In the genomic region with DNA sequence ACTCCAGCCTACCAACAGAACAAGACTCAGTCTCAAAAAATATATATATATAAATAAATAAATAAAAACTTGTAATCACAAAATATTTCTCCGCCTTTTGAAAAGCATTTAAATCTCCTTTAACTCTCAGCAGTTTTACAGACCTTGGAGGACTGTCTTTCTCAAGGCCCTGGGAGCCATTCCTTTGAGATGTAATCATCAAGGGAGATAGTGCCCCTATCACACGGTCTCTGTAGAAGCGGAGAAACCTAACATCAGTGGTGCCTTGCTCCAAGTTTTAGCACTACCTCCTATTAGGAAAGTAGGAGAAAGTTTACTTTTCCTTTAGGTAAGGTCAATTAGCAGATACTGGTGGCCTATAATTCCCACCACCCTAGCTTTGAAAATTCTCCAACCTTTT, we compare ENCODE assay signal across 25 cellular contexts.
"Had no signal": no experiment of that assay in that cellular context is flagged by ENCODE, and none has a peak within 500 bp of the region (broad histone marks: within the 10 kb centered on the region; RNA-seq: fewer than 3 reads in every experiment).

No MANE protein-coding gene starts in this region.

- H3K27ac Mint-ChIP-seq: activated CD4-positive, alpha-beta memory T cell treated with anti-CD3 and anti-CD28 coated beads for 36 hours; activated naive CD8-positive, alpha-beta T cell treated with anti-CD3 and anti-CD28 coated beads, Interleukin-2, amount 50 U/mL, for 24 hours; activated T-cell treated with anti-CD3 and anti-CD28 coated beads, Interleukin-2, amount 50 U/mL, for 72 hours; nephron progenitor cell; stimulated activated memory B cell treated with anti-CD40 and anti-IgM and Interleukin-4, amounts not matched to agents 10 μg/mL and 1 μg/mL and 100 μg/mL, for 72 hours; T-helper 17 cell had no signal

- H3K27me3 ChIP-seq: gastroesophageal sphincter, stomach, suprapubic skin, tibial nerve had no signal

- H3K27me3 Mint-ChIP-seq: activated CD4-positive, alpha-beta memory T cell treated with anti-CD3 and anti-CD28 coated beads for 36 hours; activated naive CD8-positive, alpha-beta T cell treated with anti-CD3 and anti-CD28 coated beads, Interleukin-2, amount 50 U/mL, for 24 hours; stimulated activated memory B cell treated with anti-CD40 and anti-IgM and Interleukin-4, amounts not matched to agents 10 μg/mL and 1 μg/mL and 100 μg/mL, for 72 hours; T-helper 17 cell had no signal

- DNase-seq: activated CD4-positive, alpha-beta memory T cell treated with anti-CD3 and anti-CD28 coated beads for 36 hours; activated CD4-positive, alpha-beta T cell treated with anti-CD3 and anti-CD28 coated beads for 4 hours; activated CD4-positive, CD25-positive, alpha-beta regulatory T cell; activated effector memory CD4-positive, alpha-beta T cell treated with Interleukin-2 at 50 U/mL for 16 hours; activated naive CD4-positive, alpha-beta T cell treated with anti-CD3 and anti-CD28 coated beads, Interleukin-2, amount 50 U/mL, for 16 hours; activated naive CD8-positive, alpha-beta T cell treated with anti-CD3 and anti-CD28 coated beads, Interleukin-2, amount 50 U/mL, for 24 hours; activated T-cell treated with anti-CD3 and anti-CD28 coated beads, Interleukin-2, amount 50 U/mL, for 72 hours; aorta; central memory CD4-positive, alpha-beta T cell; effector memory CD4-positive, alpha-beta T cell; head of caudate nucleus; hypothalamus; left cardiac atrium; nephron progenitor cell; nucleus accumbens; stimulated activated CD4-positive, alpha-beta T cell treated with anti-CD3 and anti-CD28 coated beads, Interleukin-15, amount 100 ng/mL, for 24 hours; stomach; T-helper 17 cell had no signal

- H3K4me1 Mint-ChIP-seq: nephron progenitor cell had no signal

- H3K4me1 ChIP-seq: parathyroid adenoma had no signal

- H3K9me3 ChIP-seq: gastroesophageal sphincter, stomach, suprapubic skin, tibial nerve had no signal

- H3K9me3 Mint-ChIP-seq: activated CD4-positive, alpha-beta memory T cell treated with anti-CD3 and anti-CD28 coated beads for 36 hours; activated naive CD8-positive, alpha-beta T cell treated with anti-CD3 and anti-CD28 coated beads, Interleukin-2, amount 50 U/mL, for 24 hours; activated T-cell treated with anti-CD3 and anti-CD28 coated beads, Interleukin-2, amount 50 U/mL, for 72 hours; nephron progenitor cell; stimulated activated memory B cell treated with anti-CD40 and anti-IgM and Interleukin-4, amounts not matched to agents 10 μg/mL and 1 μg/mL and 100 μg/mL, for 72 hours had no signal

- H3K27ac ChIP-seq: parathyroid adenoma, suprapubic skin had no signal

- ATAC-seq: activated naive CD8-positive, alpha-beta T cell treated with anti-CD3 and anti-CD28 coated beads, Interleukin-2, amount 50 U/mL, for 24 hours; activated T-cell treated with anti-CD3 and anti-CD28 coated beads, Interleukin-2, amount 50 U/mL, for 72 hours; gastroesophageal sphincter; left cardiac atrium; sciatic nerve; stimulated activated memory B cell treated with anti-CD40 and anti-IgM and Interleukin-4, amounts not matched to agents 10 μg/mL and 1 μg/mL and 100 μg/mL, for 72 hours; T-helper 17 cell had no signal

- H3K4me3 ChIP-seq: gastroesophageal sphincter, smooth muscle cell, stomach, suprapubic skin, tibial nerve had no signal

- H3K4me3 Mint-ChIP-seq: activated CD4-positive, alpha-beta memory T cell treated with anti-CD3 and anti-CD28 coated beads for 36 hours; activated naive CD8-positive, alpha-beta T cell treated with anti-CD3 and anti-CD28 coated beads, Interleukin-2, amount 50 U/mL, for 24 hours; activated T-cell treated with anti-CD3 and anti-CD28 coated beads, Interleukin-2, amount 50 U/mL, for 72 hours; nephron progenitor cell; stimulated activated memory B cell treated with anti-CD40 and anti-IgM and Interleukin-4, amounts not matched to agents 10 μg/mL and 1 μg/mL and 100 μg/mL, for 72 hours; T-helper 17 cell had no signal
